In the genomic region with DNA sequence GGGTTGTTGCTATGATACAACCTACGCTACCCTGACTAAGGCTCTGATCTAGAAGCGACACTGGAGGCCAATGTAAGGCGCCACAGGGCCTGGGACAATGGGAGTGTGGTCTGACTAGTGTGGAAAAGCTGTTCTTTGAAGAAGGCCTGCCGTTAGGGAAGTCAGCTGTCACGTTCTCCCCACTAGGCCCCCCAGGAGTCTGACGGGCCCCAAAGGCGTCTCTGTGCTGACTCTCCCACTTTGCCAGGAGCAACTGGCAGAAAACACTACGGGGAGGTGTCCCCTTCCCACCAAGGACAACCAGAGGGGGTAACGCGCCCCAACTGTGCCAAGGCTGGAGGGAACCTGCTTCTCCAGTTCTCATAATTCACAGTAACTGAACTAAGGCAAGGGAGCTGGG, we compare ENCODE assay signal across 13 cellular contexts. TPM values are rescaled to one million over a fixed set of nuclear protein-coding genes. Genes with fewer than 3 reads are reported as not detected.
"Had no signal": no experiment of that assay in that cellular context is flagged by ENCODE, and none has a peak within 500 bp of the region (broad histone marks: within the 10 kb centered on the region; RNA-seq: fewer than 3 reads in every experiment).

No MANE protein-coding gene starts in this region.

- H3K9me3 Mint-ChIP-seq: memory B cell had no signal

- H3K27me3 Mint-ChIP-seq: memory B cell had no signal

- ATAC-seq: pancreas had no signal

- H3K4me3 ChIP-seq: adrenal gland, left ventricle myocardium inferior, pancreas, uterus had no signal

- H3K4me1 ChIP-seq: adrenal gland, left ventricle myocardium inferior, pancreas, uterus had no signal

- H3K27ac Mint-ChIP-seq: memory B cell had no signal

- H3K27ac ChIP-seq: adrenal gland, left ventricle myocardium inferior, pancreas, uterus had no signal

- H3K9me3 ChIP-seq: adrenal gland, left ventricle myocardium inferior, pancreas, uterus had no signal

- DNase-seq: activated CD4-positive, alpha-beta T cell treated with anti-CD3 and anti-CD28 coated beads, Interleukin-2, amount 50 U/mL, for 4 hours; activated CD4-positive, CD25-positive, alpha-beta regulatory T cell; activated effector memory CD4-positive, alpha-beta T cell treated with Interleukin-2 at 50 U/mL for 16 hours; adrenal gland; central memory CD4-positive, alpha-beta T cell; cortex of kidney; kidney; left ventricle myocardium inferior; pancreas; stimulated activated CD4-positive, alpha-beta T cell treated with anti-CD3 and anti-CD28 coated beads, Interleukin-12 subunit alpha, Interleukin-12 subunit beta, amount 100 ng/mL, for 4 hours; stimulated activated naive CD4-positive, alpha-beta T cell treated with Interleukin-2 at 50 U/mL for 16 hours; uterus had no signal

- H3K36me3 ChIP-seq: uterus had no signal

- H3K4me3 Mint-ChIP-seq: memory B cell had no signal

- H3K27me3 ChIP-seq: adrenal gland, pancreas, uterus had no signal

RNA-seq across cellular contexts. Expression of a gene that starts 42.6 kb away (rescaled TPM):
- total RNA-seq: left ventricle myocardium inferior had no signal
